ENCODE assay signal across 21 cellular contexts in the genomic region with DNA sequence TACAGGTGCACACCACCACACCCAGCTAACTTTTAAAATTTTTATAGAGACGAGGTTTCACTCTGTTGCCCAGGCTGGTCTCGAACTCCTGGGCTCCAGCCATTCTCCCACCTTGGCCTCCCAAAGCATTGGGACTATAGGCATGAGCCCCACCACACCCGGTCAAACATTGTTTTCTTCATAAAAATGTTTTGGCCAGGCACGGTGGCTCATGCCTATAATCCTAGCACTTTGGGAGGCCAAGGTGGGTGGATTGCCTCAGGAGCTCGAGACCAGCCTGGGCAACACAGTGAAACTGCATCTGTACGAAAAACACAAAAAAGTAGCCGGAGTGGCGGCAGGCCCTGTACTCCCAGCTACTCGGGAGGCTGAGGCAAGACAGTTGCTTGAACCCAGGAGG. TPM values are rescaled to one million over a fixed set of nuclear protein-coding genes. Genes with fewer than 3 reads are reported as not detected.
DNase-seq lines count a peak whose midpoint lies in the region; ATAC-seq, FAIRE-seq and TF ChIP-seq lines count a peak whose summit lies in the region.
"Had no signal": no experiment of that assay in that cellular context is flagged by ENCODE, and none has a peak within 500 bp of the region (broad histone marks: within the 10 kb centered on the region; RNA-seq: fewer than 3 reads in every experiment).

No MANE protein-coding gene starts in this region.

- intact Hi-C loops in dorsolateral prefrontal cortex (cut with DNase I): loop anchor here in 1 of 2 donors (2.0 kb wide), 1 partner anchor 14 kb away; a partner anchor contains a TSS
- intact Hi-C loops in left lung (cut with DNase I): no loop called here

- H3K27me3 ChIP-seq in dorsolateral prefrontal cortex: no peaks in the 10 kb centered on the region
- no peaks in the 10 kb centered on the region for H3K27me3 ChIP-seq in small intestine (ENCODE audit: control insufficient read depth in 2 of 2, insufficient read depth in 2 of 2, low read length in 2 of 2)
- H3K27me3 ChIP-seq in foreskin keratinocyte: peaks cover 5% of the 10 kb centered on the region
- no peaks in the 10 kb centered on the region for H3K27me3 ChIP-seq in left lung

- H3K4me3 ChIP-seq in dorsolateral prefrontal cortex (no peak overlapping the region), small intestine (ENCODE audit: low read depth in 1 of 2, low read length in 2 of 2) (no peak overlapping the region), left lung (no peak overlapping the region)
- H3K4me3 ChIP-seq: HAP-1 had no signal

- no peaks in the 10 kb centered on the region for H3K9me3 Mint-ChIP-seq in stimulated activated effector memory CD8-positive, alpha-beta T cell treated with anti-CD3 and anti-CD28 coated beads, Interleukin-12 subunit alpha, Interleukin-12 subunit beta, amount 100 ng/mL, for 72 hours
- H3K9me3 Mint-ChIP-seq: CD8-positive, alpha-beta T cell had no signal

- no peak overlapping the region for H3K4me3 Mint-ChIP-seq in stimulated activated effector memory CD8-positive, alpha-beta T cell treated with anti-CD3 and anti-CD28 coated beads, Interleukin-12 subunit alpha, Interleukin-12 subunit beta, amount 100 ng/mL, for 72 hours
- H3K4me3 Mint-ChIP-seq: CD14-positive monocyte; CD8-positive, alpha-beta T cell had no signal

- peaks cover 49% of the 10 kb centered on the region for H3K4me1 Mint-ChIP-seq in stimulated activated effector memory CD8-positive, alpha-beta T cell treated with anti-CD3 and anti-CD28 coated beads, Interleukin-12 subunit alpha, Interleukin-12 subunit beta, amount 100 ng/mL, for 72 hours

- H3K27ac ChIP-seq in angular gyrus (ENCODE audit: low read depth, low read length) (peak overlapping the region; percentile 93), dorsolateral prefrontal cortex (peak overlapping the region in 56 of 59 donors; percentile 18 to 100 (median 94)), small intestine (ENCODE audit: low read depth in 1 of 2, low read length in 1 of 2) (no peak overlapping the region), foreskin keratinocyte (no peak overlapping the region), left lung (no peak overlapping the region)
- H3K27ac ChIP-seq: 22Rv1 had no signal

- 96 to 97% (median 97%) methylated on average over 9 of the region's 9 CpGs for WGBS in small intestine, 3 donors

- H3K4me1 ChIP-seq in small intestine (ENCODE audit: control insufficient read depth in 2 of 2, insufficient read depth in 1 of 2, low read depth in 1 of 2, low read length in 1 of 2) (no peaks in the 10 kb centered on the region), foreskin keratinocyte (no peaks in the 10 kb centered on the region), left lung (peaks cover 0 to 44% of the 10 kb centered on the region in 2 donors)

- TF ChIP-seq CTCF in dorsolateral prefrontal cortex (IDR thresholded peaks at IDR 0.05 in 54 of 56, conservative IDR thresholded peaks at IDR 0.05 in 2 of 56; ENCODE audit: low read depth in 1 of 56, partially characterized antibody in 56 of 56) (no peak), foreskin keratinocyte (conservative IDR thresholded peaks at IDR 0.05) (no peak), left lung (IDR thresholded peaks at IDR 0.05) (no peak)

- peaks cover 96% of the 10 kb centered on the region for H3K36me3 Mint-ChIP-seq in stimulated activated effector memory CD8-positive, alpha-beta T cell treated with anti-CD3 and anti-CD28 coated beads, Interleukin-12 subunit alpha, Interleukin-12 subunit beta, amount 100 ng/mL, for 72 hours

- no peaks in the 10 kb centered on the region for H3K9me3 ChIP-seq in small intestine (ENCODE audit: control insufficient read depth, low read depth)
- H3K9me3 ChIP-seq in left lung: no peaks in the 10 kb centered on the region
- H3K9me3 ChIP-seq: HAP-1 had no signal

- no peak for FAIRE-seq in small intestine (lab: Jason Lieb, UNC)
- FAIRE-seq: D721Med, GM12892, GM19239, H1 had no signal

- H3K27ac Mint-ChIP-seq in stimulated activated effector memory CD8-positive, alpha-beta T cell treated with anti-CD3 and anti-CD28 coated beads, Interleukin-12 subunit alpha, Interleukin-12 subunit beta, amount 100 ng/mL, for 72 hours: peak overlapping the region; percentile 52

- peak; percentile 17 for DNase-seq in activated T-cell treated with anti-CD3 and anti-CD28 coated beads, Interleukin-2, amount 50 U/mL, for 1 hour
- no peak for DNase-seq in activated T-cell treated with anti-CD3 and anti-CD28 coated beads, Interleukin-2, amount 50 U/mL, for 48 hours
- DNase-seq in dorsolateral prefrontal cortex (no peak), small intestine (no peak), foreskin keratinocyte (no peak), left lung (no peak)
- DNase-seq in stimulated activated effector memory CD8-positive, alpha-beta T cell treated with anti-CD3 and anti-CD28 coated beads, Interleukin-12 subunit alpha, Interleukin-12 subunit beta, amount 100 ng/mL, for 72 hours (ENCODE audit: low spot score in 2 of 2): no peak
- DNase-seq: COR-L47, DND-41, GDM1 had no signal

- no peak for ATAC-seq in stimulated activated effector memory CD8-positive, alpha-beta T cell treated with anti-CD3 and anti-CD28 coated beads, Interleukin-12 subunit alpha, Interleukin-12 subunit beta, amount 100 ng/mL, for 72 hours
- no peak for ATAC-seq in foreskin keratinocyte
- no peak for ATAC-seq in left lung
- ATAC-seq: CD8-positive, alpha-beta T cell had no signal

- H3K36me3 ChIP-seq in small intestine (ENCODE audit: control insufficient read depth in 2 of 2, insufficient read depth in 2 of 2, low read length in 2 of 2): peaks cover 4 to 5% of the 10 kb centered on the region in 2 donors
- peaks cover 0 to 83% of the 10 kb centered on the region in 2 donors for H3K36me3 ChIP-seq in left lung
- H3K36me3 ChIP-seq: HAP-1 had no signal

RNA-seq across cellular contexts. Expression of a gene that starts 12.1 kb away (rescaled TPM):
- total RNA-seq in dorsolateral prefrontal cortex (100 to 1,000 TPM in 45 of 120 experiments, 10 to 100 TPM in 75; 17.3 to 352 (median 81.1) TPM), foreskin keratinocyte (14.3 and 23.7 TPM in 2 replicates), left lung (100 to 1,000 TPM; 149 to 152 TPM)
- polyA plus RNA-seq in small intestine (10 to 100 TPM; 29.7 to 51.1 (median 50.0) TPM), foreskin keratinocyte (13.8 and 25.6 TPM in 2 replicates)

RNA-seq across cellular contexts. Expression of a gene that starts 14.2 kb away (rescaled TPM):
- total RNA-seq in dorsolateral prefrontal cortex (10 to 100 TPM in 18 of 120 experiments, 1 to 10 TPM in 101, under 1 TPM in 1; 0.90 to 20.9 (median 6.7) TPM), foreskin keratinocyte (0.11 and 0.14 TPM in 2 replicates), left lung (10 to 100 TPM; 14.7 to 37.3 TPM)
- polyA plus RNA-seq in small intestine (1 to 10 TPM; 1.3 to 5.7 (median 4.1) TPM), foreskin keratinocyte (0.07 and 0.16 TPM in 2 replicates)
- polyA plus RNA-seq: BJ had no signal

RNA-seq across cellular contexts. Expression of a gene that starts 29.8 kb away (rescaled TPM):
- total RNA-seq in dorsolateral prefrontal cortex: 1 to 10 TPM in 2 of 120 experiments, under 1 TPM in 9, not detected in 109; 0.18 to 1.9 (median 0.31) TPM
- under 1 TPM in 1 of 3 donors, not detected in 2; 0.19 TPM for polyA plus RNA-seq in small intestine
- total RNA-seq in foreskin keratinocyte: 0.18 and 0.24 TPM in 2 replicates
- polyA plus RNA-seq in foreskin keratinocyte: 0.22 TPM in 1 of 2 replicates, not detected in the other
- total RNA-seq in left lung: not detected
- total RNA-seq: A673; CD8-positive, alpha-beta T cell; H1 had no signal
- polyA plus RNA-seq: BJ, CD14-positive monocyte, H1 had no signal

RNA-seq across cellular contexts. Expression of a gene that starts 52.0 kb away (rescaled TPM):
- total RNA-seq in dorsolateral prefrontal cortex (100 to 1,000 TPM in 3 of 120 experiments, 10 to 100 TPM in 117; 19.6 to 122 (median 45.6) TPM), foreskin keratinocyte (30.3 and 48.0 TPM in 2 replicates), left lung (100 to 1,000 TPM; 192 to 227 TPM)
- polyA plus RNA-seq in small intestine (100 to 1,000 TPM in 1 of 3 donors, 10 to 100 TPM in 2; 46.5 to 187 (median 73.0) TPM), foreskin keratinocyte (60.8 and 111 TPM in 2 replicates)

Comparison
In these comparisons a context has a peak if more than half of its experiments do, and no peak if none do; other contexts are left out.
1. H3K27ac ChIP-seq: peak in angular gyrus (single experiment) and dorsolateral prefrontal cortex (56 of 59); none in small intestine (0 of 2), foreskin keratinocyte (single experiment) and left lung (0 of 2).